ENCODE assay signal across 12 cellular contexts in the genomic region with DNA sequence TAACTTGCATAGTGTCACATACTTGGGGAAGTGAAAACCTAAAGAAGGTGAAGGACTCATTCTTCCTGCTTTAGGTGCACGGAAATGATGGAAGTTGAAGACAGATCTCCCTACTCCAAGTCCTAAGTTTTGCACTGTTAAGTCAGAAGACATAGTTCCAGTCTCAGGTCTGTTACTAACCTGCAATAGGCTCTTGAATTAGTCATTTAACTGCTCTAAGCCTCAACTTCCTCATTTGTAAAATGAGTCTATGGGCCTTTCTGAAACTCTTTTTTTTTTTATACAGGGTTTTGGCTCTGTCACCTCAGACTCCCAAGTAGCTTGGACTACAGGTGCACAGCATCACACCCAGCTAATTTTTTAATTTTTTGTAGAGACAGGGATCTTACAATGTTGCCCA. TPM values are rescaled to one million over a fixed set of nuclear protein-coding genes. Genes with fewer than 3 reads are reported as not detected.
DNase-seq lines count a peak whose midpoint lies in the region; ATAC-seq and TF ChIP-seq lines count a peak whose summit lies in the region.
"Had no signal": no experiment of that assay in that cellular context is flagged by ENCODE, and none has a peak within 500 bp of the region (broad histone marks: within the 10 kb centered on the region; RNA-seq: fewer than 3 reads in every experiment).

No MANE protein-coding gene starts in this region.

- H3K4me2 ChIP-seq in PC-3 (ENCODE audit: low read length): no peak overlapping the region
- H3K4me2 ChIP-seq in GM23248 (ENCODE audit: unreplicated experiment): no peak overlapping the region
- H3K4me2 ChIP-seq: neural progenitor cell had no signal

- peak; percentile 66 for ATAC-seq in GM18907 (IDR thresholded peaks at IDR 0.05; ENCODE audit: unreplicated experiment)
- ATAC-seq in HG02678 (IDR thresholded peaks at IDR 0.05; ENCODE audit: unreplicated experiment): peak; percentile 67
- peak; percentile 64 for ATAC-seq in HG03571 (IDR thresholded peaks at IDR 0.05; ENCODE audit: unreplicated experiment)
- no peak for ATAC-seq in PC-3
- ATAC-seq: Right ventricle myocardium inferior had no signal

- H4K20me1 ChIP-seq in PC-3 (ENCODE audit: low read length): no peaks in the 10 kb centered on the region
- no peaks in the 10 kb centered on the region for H4K20me1 ChIP-seq in GM23248 (ENCODE audit: insufficient read depth)

- H3K4me3 Mint-ChIP-seq in chondrocyte (ENCODE audit: unreplicated experiment): no peak overlapping the region
- H3K4me3 Mint-ChIP-seq: neural progenitor cell had no signal

- H3K27me3 ChIP-seq in PC-3 (ENCODE audit: low read length) (peaks cover 66% of the 10 kb centered on the region), GM23248 (replicated peaks; ENCODE audit: insufficient read depth) (peaks cover 43% of the 10 kb centered on the region)
- H3K27me3 ChIP-seq: neural progenitor cell had no signal

- H3K27ac ChIP-seq in PC-3 (ENCODE audit: low read length) (no peak overlapping the region), GM23248 (no peak overlapping the region)
- H3K27ac ChIP-seq: neural progenitor cell had no signal

- 55 to 59% methylated on average over 1 of the region's 1 CpG for WGBS in GM23248 (ENCODE audit: low coverage in 1 of 2, low lambda C conversion rate in 2 of 2, missing lambda C conversion rate in 2 of 2), 2 experiments

- no peaks in the 10 kb centered on the region for H3K9me3 Mint-ChIP-seq in chondrocyte (ENCODE audit: low read depth)
- H3K9me3 Mint-ChIP-seq: neural progenitor cell had no signal

- no peak overlapping the region for H3K27ac Mint-ChIP-seq in chondrocyte (ENCODE audit: unreplicated experiment)
- H3K27ac Mint-ChIP-seq: neural progenitor cell had no signal

- no peaks in the 10 kb centered on the region for H3K9me3 ChIP-seq in PC-3 (ENCODE audit: low read length)
- H3K9me3 ChIP-seq in GM23248 (ENCODE audit: low read depth): no peaks in the 10 kb centered on the region

- TF ChIP-seq CTCF in chondrocyte (IDR thresholded peaks at IDR 0.05) (no peak), PC-3 (conservative IDR thresholded peaks at IDR 0.05; ENCODE audit: low read depth, low read length) (no peak)

- peak; percentile 35 for DNase-seq in germinal center (ENCODE audit: low spot score)
- DNase-seq in chondrocyte (ENCODE audit: low spot score): no peak
- DNase-seq in stimulated activated CD4-positive, alpha-beta T cell treated with anti-CD3 and anti-CD28 coated beads, Interleukin-4, amount 100 ng/mL, for 24 hours: no peak
- no peak for DNase-seq in PC-3
- no peak for DNase-seq in GM23248
- DNase-seq: cerebellar nuclear complex had no signal

- peaks cover 49% of the 10 kb centered on the region for H3K27me3 Mint-ChIP-seq in chondrocyte (ENCODE audit: low read depth)

- no peaks in the 10 kb centered on the region for H3K36me3 ChIP-seq in PC-3 (ENCODE audit: low read depth, low read length)
- no peaks in the 10 kb centered on the region for H3K36me3 ChIP-seq in GM23248 (ENCODE audit: low read depth)
- H3K36me3 ChIP-seq: neural progenitor cell had no signal

- H3K9me2 ChIP-seq in PC-3 (replicated peaks; ENCODE audit: low read length) (no peaks in the 10 kb centered on the region), GM23248 (ENCODE audit: insufficient read depth) (no peaks in the 10 kb centered on the region)

- H3F3A ChIP-seq in PC-3 (ENCODE audit: low read length, unreplicated experiment) (no peaks in the 10 kb centered on the region), GM23248 (ENCODE audit: insufficient read depth) (no peaks in the 10 kb centered on the region)

- H3K4me3 ChIP-seq in PC-3 (ENCODE audit: low read length): no peak overlapping the region
- no peak overlapping the region for H3K4me3 ChIP-seq in GM23248
- H3K4me3 ChIP-seq: neural progenitor cell had no signal

- BruUV-seq in PC-3 (replicated peaks; lab: Mats Ljungman, UMichigan): no TSS peak

- H2AFZ ChIP-seq in PC-3 (ENCODE audit: low read length): no peak overlapping the region
- no peak overlapping the region for H2AFZ ChIP-seq in GM23248
- H2AFZ ChIP-seq: neural progenitor cell had no signal

- no peak overlapping the region for H3K9ac ChIP-seq in PC-3 (ENCODE audit: low read length)
- H3K9ac ChIP-seq in GM23248: no peak overlapping the region
- H3K9ac ChIP-seq: neural progenitor cell had no signal

- intact Hi-C loops in PC-3 (cut with micrococcal nuclease): no loop called here

- POLR2A ChIA-PET in PC-3 (lab: Charles Lee; ENCODE audit: unreplicated experiment): no interaction called here

- no peaks in the 10 kb centered on the region for H3K36me3 Mint-ChIP-seq in chondrocyte (ENCODE audit: low read depth)
- H3K36me3 Mint-ChIP-seq: neural progenitor cell had no signal

- CTCF ChIA-PET in PC-3 (lab: Charles Lee): no interaction called here

- H3K79me2 ChIP-seq in PC-3 (ENCODE audit: low read length): no peaks in the 10 kb centered on the region
- no peaks in the 10 kb centered on the region for H3K79me2 ChIP-seq in GM23248 (ENCODE audit: insufficient read depth)

- in situ Hi-C loops in GM23248 (cut with MboI): no loop called here

- H3K4me1 ChIP-seq in PC-3 (ENCODE audit: insufficient read depth, low read length) (no peaks in the 10 kb centered on the region), GM23248 (ENCODE audit: insufficient read depth) (no peaks in the 10 kb centered on the region)
- H3K4me1 ChIP-seq: neural progenitor cell had no signal

- H3K4me1 Mint-ChIP-seq in chondrocyte (ENCODE audit: low read depth): no peaks in the 10 kb centered on the region

RNA-seq across cellular contexts. Expression of gene POU2AF1, which starts 30.8 kb away (rescaled TPM):
- total RNA-seq in chondrocyte (not detected in 3 replicates), PC-3 (2014; rRNA removed) (not detected in 2 replicates)
- 0.11 TPM in 1 of 2 replicates, not detected in the other for total RNA-seq in GM23248 (2014; rRNA removed; shearing (Covaris generic))
- 0.09 and 0.16 TPM in 2 replicates for polyA plus RNA-seq in GM23248 (2016; fragmentation: Nextera tagmentation; extraction: Ambion mirVana)
- total RNA-seq: LHCN-M2 had no signal
